In the genomic region with DNA sequence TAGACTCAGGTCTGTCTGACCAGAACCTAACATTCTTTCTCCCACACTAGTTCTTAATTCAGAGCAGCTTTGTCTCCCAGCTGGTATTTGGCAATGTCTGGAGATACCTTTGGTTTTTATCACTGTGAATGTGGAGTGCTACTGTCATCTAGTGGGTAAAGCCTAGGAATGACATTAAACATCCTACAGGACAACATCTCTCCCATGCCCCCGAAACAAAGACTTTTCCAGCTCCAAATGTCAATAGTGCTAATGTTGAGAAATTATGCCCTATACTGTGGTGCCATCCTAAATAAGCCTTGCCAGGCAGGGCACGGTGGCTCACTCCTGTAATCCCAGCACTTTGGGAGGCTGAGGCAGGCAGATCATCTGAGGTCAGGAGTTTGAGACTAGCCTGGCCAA, we compare ENCODE assay signal across 8 cellular contexts. TPM values are rescaled to one million over a fixed set of nuclear protein-coding genes. Genes with fewer than 3 reads are reported as not detected.
DNase-seq lines count a peak whose midpoint lies in the region; ATAC-seq and TF ChIP-seq lines count a peak whose summit lies in the region.

No MANE protein-coding gene starts in this region.

- intact Hi-C loops in body of pancreas (cut with DNase I) (no loop called here), right lobe of liver (cut with DNase I) (no loop called here)

- TF ChIP-seq CTCF in body of pancreas (IDR thresholded peaks at IDR 0.05) (peak; percentile 14 to 88 (median 71)), right lobe of liver (IDR thresholded peaks at IDR 0.05) (peak; percentile 71 to 99 (median 78))

- H3K27me3 ChIP-seq in body of pancreas: no peaks in the 10 kb centered on the region
- H3K27me3 ChIP-seq in right lobe of liver: no peaks in the 10 kb centered on the region

- H3K27ac ChIP-seq in body of pancreas (peak overlapping the region in 1 of 4 donors; percentile 21), right lobe of liver (peak overlapping the region in 2 of 3 donors; percentile 88 to 94)

- no peaks in the 10 kb centered on the region for H3K9me3 ChIP-seq in body of pancreas
- no peaks in the 10 kb centered on the region for H3K9me3 ChIP-seq in right lobe of liver

- no peak overlapping the region for H3K4me3 ChIP-seq in body of pancreas
- H3K4me3 ChIP-seq in right lobe of liver: peak overlapping the region in 2 of 3 donors; percentile 1 to 32

- H3K4me1 ChIP-seq in body of pancreas (peaks cover 30% of the 10 kb centered on the region), right lobe of liver (peaks cover 0 to 50% (median 24%) of the 10 kb centered on the region in 4 donors)

- DNase-seq in AG20443 (ENCODE audit: low spot score): peak; percentile 56
- peak; percentile 46 for DNase-seq in HuH-7 (ENCODE audit: low spot score)
- peak in 1 of 4 donors; percentile 12 for DNase-seq in body of pancreas
- DNase-seq in right lobe of liver: no peak
- DNase-seq in NK-92 treated with Interleukin-12 subunit alpha and Interleukin-12 subunit beta, amount 100 ng/mL, for 24 hours (lab: John Stamatoyannopoulos, UW): no peak
- no peak for DNase-seq in NCI-H748 treated with DMSO at 0.1 percent for 48 hours (lab: John Stamatoyannopoulos, UW)
- DNase-seq in activated CD4-positive, alpha-beta T cell treated with anti-CD3 and anti-CD28 coated beads, Interleukin-2, amount 50 U/mL, for 4 hours: no peak

- TF ChIP-seq POLR2A in body of pancreas (IDR thresholded peaks at IDR 0.05) (no peak), right lobe of liver (IDR thresholded peaks at IDR 0.05) (no peak)

- 69% methylated on average over 2 of the region's 2 CpGs for WGBS in body of pancreas, 2 donors
- WGBS in right lobe of liver (ENCODE audit: insufficient coverage, low coverage, low lambda C conversion rate, missing lambda C conversion rate): 21% methylated on average over 2 of the region's 2 CpGs

- no peak for ATAC-seq in body of pancreas
- peak; percentile 48 to 62 (median 56) for ATAC-seq in right lobe of liver
- no peak for ATAC-seq in HG03342 (IDR thresholded peaks at IDR 0.05; ENCODE audit: unreplicated experiment)

- H3K36me3 ChIP-seq in body of pancreas (replicated peaks in 1 of 2; ENCODE audit: insufficient read depth in 1 of 2, low read depth in 2 of 2) (no peaks in the 10 kb centered on the region), right lobe of liver (no peaks in the 10 kb centered on the region)

RNA-seq across cellular contexts. Expression of gene TTPAL, which starts 4.2 kb away (rescaled TPM):
- total RNA-seq in body of pancreas: 1 to 10 TPM; 8.3 to 9.9 TPM
- 100 to 1,000 TPM in 1 of 6 experiments, 10 to 100 TPM in 5; 18.0 to 102 (median 28.7) TPM for total RNA-seq in right lobe of liver

RNA-seq across cellular contexts. Expression of gene SERINC3, which starts 50.4 kb away (rescaled TPM):
- total RNA-seq in body of pancreas (10 to 100 TPM; 28.3 to 36.3 TPM), right lobe of liver (10 to 100 TPM; 42.2 to 77.5 (median 58.5) TPM)

Comparison
In these comparisons a context has a peak if more than half of its experiments do, and no peak if none do; other contexts are left out.
1. DNase-seq: peak in AG20443 (single experiment) and HuH-7 (single experiment); none in right lobe of liver (0 of 3), NK-92 treated with Interleukin-12 subunit alpha and Interleukin-12 subunit beta, amount 100 ng/mL, for 24 hours (single experiment), NCI-H748 treated with DMSO at 0.1 percent for 48 hours (single experiment) and activated CD4-positive, alpha-beta T cell treated with anti-CD3 and anti-CD28 coated beads, Interleukin-2, amount 50 U/mL, for 4 hours (0 of 2).
2. ATAC-seq: peak in right lobe of liver (4 of 4); none in body of pancreas (single experiment) and HG03342 (single experiment).
3. H3K4me3 ChIP-seq: peak in right lobe of liver (2 of 3); none in body of pancreas (0 of 2).